Comparison of ENCODE assay signal across 6 cellular contexts in genomic region chr2:240539101-240539500, GRCh38. TPM values are rescaled to one million over a fixed set of nuclear protein-coding genes. Genes with fewer than 3 reads are reported as not detected.
DNase-seq lines count a peak whose midpoint lies in the region; ATAC-seq and TF ChIP-seq lines count a peak whose summit lies in the region.
"Not testable (repeated sequence)": the region's sequence is repeated elsewhere in the genome, so short reads cannot be mapped to it uniquely, and the experiment has no call there.

No MANE protein-coding gene starts in this region.

- not testable (repeated sequence) for ATAC-seq in activated CD8-positive, alpha-beta T cell treated with anti-CD3 and anti-CD28 coated beads, Interleukin-2, amount 10 ng/mL, durations not matched to agents 7 days and 5 days

- CTCF ChIA-PET in activated CD8-positive, alpha-beta T cell treated with anti-CD3 and anti-CD28 coated beads, Interleukin-2, amount 10 ng/mL, durations not matched to agents 7 days and 5 days (lab: Charles Lee), result interaction anchor here (1.8 kb wide), 1 partner anchor 25 kb away, joined by 6 read pairs; no protein-coding TSS in a partner anchor

- peak; percentile 8 for DNase-seq in activated CD8-positive, alpha-beta T cell treated with anti-CD3 and anti-CD28 coated beads, Interleukin-2, amount 10 ng/mL, durations not matched to agents 7 days and 5 days
- peak; percentile 19 for DNase-seq in coronary artery (ENCODE audit: low spot score)
- not testable (repeated sequence) for DNase-seq in endothelial cell (ENCODE audit: low spot score); progenitor cell of endocrine pancreas (ENCODE audit: low spot score, unreplicated experiment)
- peak; percentile 8 for DNase-seq in mucosa of gallbladder (ENCODE audit: low spot score)
- peak; percentile 29 for DNase-seq in type B pancreatic cell (ENCODE audit: extremely low spot score, unreplicated experiment)

- not testable (repeated sequence) for H3K9me3 Mint-ChIP-seq in activated CD8-positive, alpha-beta T cell treated with anti-CD3 and anti-CD28 coated beads, Interleukin-2, amount 10 ng/mL, durations not matched to agents 7 days and 5 days (ENCODE audit: insufficient read depth); type B pancreatic cell
- H3K9me3 Mint-ChIP-seq in endothelial cell (ENCODE audit: unreplicated experiment) (peaks cover 12% of the 10 kb centered on the region), progenitor cell of endocrine pancreas (ENCODE audit: low read depth) (peaks cover 15% of the 10 kb centered on the region)

- H3K27ac Mint-ChIP-seq in activated CD8-positive, alpha-beta T cell treated with anti-CD3 and anti-CD28 coated beads, Interleukin-2, amount 10 ng/mL, durations not matched to agents 7 days and 5 days; endothelial cell (ENCODE audit: unreplicated experiment); type B pancreatic cell: not testable (repeated sequence)
- H3K27ac Mint-ChIP-seq in progenitor cell of endocrine pancreas, result peak overlapping the region; percentile 35

- peaks cover 61% of the 10 kb centered on the region for H3K36me3 Mint-ChIP-seq in activated CD8-positive, alpha-beta T cell treated with anti-CD3 and anti-CD28 coated beads, Interleukin-2, amount 10 ng/mL, durations not matched to agents 7 days and 5 days (ENCODE audit: low read depth)
- H3K36me3 Mint-ChIP-seq in endothelial cell (ENCODE audit: low read depth, unreplicated experiment), result peaks cover 30% of the 10 kb centered on the region
- peaks cover 31% of the 10 kb centered on the region for H3K36me3 Mint-ChIP-seq in progenitor cell of endocrine pancreas (ENCODE audit: insufficient read depth)
- H3K36me3 Mint-ChIP-seq in type B pancreatic cell, result peaks cover 42% of the 10 kb centered on the region

- POLR2A ChIA-PET in activated CD8-positive, alpha-beta T cell treated with anti-CD3 and anti-CD28 coated beads, Interleukin-2, amount 10 ng/mL, durations not matched to agents 7 days and 5 days (lab: Charles Lee), result interaction anchor here (0.6 kb wide), 1 partner anchor 15 kb away, joined by 3 read pairs; no protein-coding TSS in a partner anchor

- not testable (repeated sequence) for TF ChIP-seq CTCF in coronary artery (IDR thresholded peaks at IDR 0.05); endothelial cell (IDR thresholded peaks at IDR 0.05; ENCODE audit: unreplicated experiment); progenitor cell of endocrine pancreas (IDR thresholded peaks at IDR 0.05; ENCODE audit: unreplicated experiment); type B pancreatic cell (conservative IDR thresholded peaks at IDR 0.05)

- H3K27me3 Mint-ChIP-seq in activated CD8-positive, alpha-beta T cell treated with anti-CD3 and anti-CD28 coated beads, Interleukin-2, amount 10 ng/mL, durations not matched to agents 7 days and 5 days (ENCODE audit: low read depth); endothelial cell (ENCODE audit: unreplicated experiment); progenitor cell of endocrine pancreas; type B pancreatic cell: not testable (repeated sequence)

- H3K4me3 Mint-ChIP-seq in activated CD8-positive, alpha-beta T cell treated with anti-CD3 and anti-CD28 coated beads, Interleukin-2, amount 10 ng/mL, durations not matched to agents 7 days and 5 days; progenitor cell of endocrine pancreas (ENCODE audit: low read depth); type B pancreatic cell: not testable (repeated sequence)
- H3K4me3 Mint-ChIP-seq in endothelial cell (ENCODE audit: unreplicated experiment), result peak overlapping the region; percentile 48

- H3K27ac ChIP-seq in coronary artery, result not testable (repeated sequence)

- not testable (repeated sequence) for H3K4me3 ChIP-seq in coronary artery

- H3K4me1 Mint-ChIP-seq in activated CD8-positive, alpha-beta T cell treated with anti-CD3 and anti-CD28 coated beads, Interleukin-2, amount 10 ng/mL, durations not matched to agents 7 days and 5 days (ENCODE audit: low read depth); endothelial cell (ENCODE audit: unreplicated experiment); type B pancreatic cell (ENCODE audit: unreplicated experiment): not testable (repeated sequence)
- peaks cover 24% of the 10 kb centered on the region for H3K4me1 Mint-ChIP-seq in progenitor cell of endocrine pancreas (ENCODE audit: low read depth)

RNA-seq across cellular contexts. Expression of gene ANKMY1, which starts 18.7 kb away (rescaled TPM):
- 10 to 100 TPM; 27.9 to 33.3 TPM for total RNA-seq in activated CD8-positive, alpha-beta T cell treated with anti-CD3 and anti-CD28 coated beads, Interleukin-2, amount 10 ng/mL, durations not matched to agents 7 days and 5 days
- total RNA-seq in endothelial cell (ENCODE audit: unreplicated experiment) (5.6 TPM), mucosa of gallbladder (25.6 TPM), progenitor cell of endocrine pancreas (29.0 and 29.2 TPM in 2 replicates), type B pancreatic cell (ENCODE audit: low replicate concordance) (13.4 and 16.8 TPM in 2 replicates)

RNA-seq across cellular contexts. Expression of gene DUSP28, which starts 21.1 kb away (rescaled TPM):
- total RNA-seq in activated CD8-positive, alpha-beta T cell treated with anti-CD3 and anti-CD28 coated beads, Interleukin-2, amount 10 ng/mL, durations not matched to agents 7 days and 5 days, result 1 to 10 TPM; 6.8 to 8.1 TPM
- 1.5 TPM for total RNA-seq in endothelial cell (ENCODE audit: unreplicated experiment)
- total RNA-seq in mucosa of gallbladder, result 4.0 TPM
- 4.9 and 6.4 TPM in 2 replicates for total RNA-seq in progenitor cell of endocrine pancreas
- 4.3 and 6.4 TPM in 2 replicates for total RNA-seq in type B pancreatic cell (ENCODE audit: low replicate concordance)

RNA-seq across cellular contexts. Expression of gene RNPEPL1, which starts 29.2 kb away (rescaled TPM):
- 100 to 1,000 TPM; 110 to 113 TPM for total RNA-seq in activated CD8-positive, alpha-beta T cell treated with anti-CD3 and anti-CD28 coated beads, Interleukin-2, amount 10 ng/mL, durations not matched to agents 7 days and 5 days
- total RNA-seq in endothelial cell (ENCODE audit: unreplicated experiment), result 29.2 TPM
- 91.8 TPM for total RNA-seq in mucosa of gallbladder
- 50.8 and 52.2 TPM in 2 replicates for total RNA-seq in progenitor cell of endocrine pancreas
- total RNA-seq in type B pancreatic cell (ENCODE audit: low replicate concordance), result 40.5 and 66.4 TPM in 2 replicates

RNA-seq across cellular contexts. Expression of gene CAPN10, which starts 47.4 kb away (rescaled TPM):
- 10 to 100 TPM; 53.0 to 61.2 TPM for total RNA-seq in activated CD8-positive, alpha-beta T cell treated with anti-CD3 and anti-CD28 coated beads, Interleukin-2, amount 10 ng/mL, durations not matched to agents 7 days and 5 days
- total RNA-seq in endothelial cell (ENCODE audit: unreplicated experiment) (47.8 TPM), mucosa of gallbladder (56.1 TPM), progenitor cell of endocrine pancreas (65.5 and 67.2 TPM in 2 replicates), type B pancreatic cell (ENCODE audit: low replicate concordance) (36.3 and 55.2 TPM in 2 replicates)
